ENCODE assay signal across 25 cellular contexts in the genomic region with DNA sequence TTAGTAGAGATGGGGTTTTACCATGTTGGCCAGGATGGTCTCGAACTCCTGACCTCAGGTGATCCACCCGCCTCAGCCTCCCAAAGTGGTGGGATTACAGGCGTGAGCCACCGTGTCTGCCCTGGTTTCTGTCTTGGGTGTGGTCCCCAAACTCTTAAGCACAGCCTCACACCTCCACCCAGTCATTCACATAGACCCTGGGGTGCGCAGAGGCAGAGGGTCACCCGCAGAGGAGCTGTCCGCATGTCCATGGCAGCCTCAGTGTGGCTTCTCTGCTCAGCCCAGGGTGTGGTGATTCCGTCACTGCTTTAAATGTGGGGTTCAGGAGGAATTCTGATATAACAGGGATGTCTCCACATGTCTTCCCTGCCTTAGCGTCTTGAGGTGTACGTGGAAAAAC. TPM values are rescaled to one million over a fixed set of nuclear protein-coding genes. Genes with fewer than 3 reads are reported as not detected.
"Had no signal": no experiment of that assay in that cellular context is flagged by ENCODE, and none has a peak within 500 bp of the region (broad histone marks: within the 10 kb centered on the region; RNA-seq: fewer than 3 reads in every experiment).

No MANE protein-coding gene starts in this region.

- ATAC-seq: activated CD4-positive, alpha-beta T cell treated with anti-CD3 and anti-CD28 coated beads for 36 hours; activated CD8-positive, alpha-beta memory T cell treated with anti-CD3 and anti-CD28 coated beads, Interleukin-2, amount 10 ng/mL, durations not matched to agents 7 days and 5 days; activated CD8-positive, alpha-beta T cell treated with anti-CD3 and anti-CD28 coated beads, Interleukin-2, amount 10 ng/mL, durations not matched to agents 7 days and 5 days; activated naive CD4-positive, alpha-beta T cell treated with anti-CD3 and anti-CD28 coated beads, Interleukin-2, amount 50 U/mL, for 72 hours; activated T-cell treated with anti-CD3 and anti-CD28 coated beads, Interleukin-2, amount 50 U/mL, for 72 hours; esophagus mucosa had no signal

- H3K4me3 ChIP-seq: ascending aorta, breast epithelium, cardiac muscle cell, colonic mucosa, dorsolateral prefrontal cortex had no signal

- DNase-seq: activated CD4-positive, alpha-beta memory T cell treated with anti-CD3 and anti-CD28 coated beads for 36 hours; activated CD4-positive, alpha-beta T cell treated with anti-CD3 and anti-CD28 coated beads for 36 hours; activated CD4-positive, alpha-beta T cell treated with anti-CD3 and anti-CD28 coated beads, Interleukin-2, amount 10 ng/mL, durations not matched to agents 24 days and 14 days; activated CD4-positive, CD25-positive, alpha-beta regulatory T cell; activated CD4-positive, CD25-positive, alpha-beta regulatory T cell treated with anti-CD3 and anti-CD28 coated beads, Interleukin-2, amount 50 U/mL, for 72 hours; activated CD8-positive, alpha-beta memory T cell treated with anti-CD3 and anti-CD28 coated beads, Interleukin-2, amount 10 ng/mL, durations not matched to agents 7 days and 5 days; activated CD8-positive, alpha-beta memory T cell treated with anti-CD3 and anti-CD28 coated beads, Interleukin-2, amount 50 U/mL, for 4 hours; activated CD8-positive, alpha-beta T cell treated with anti-CD3 and anti-CD28 coated beads, Interleukin-2, amount 10 ng/mL, durations not matched to agents 7 days and 5 days; activated naive CD4-positive, alpha-beta T cell treated with anti-CD3 and anti-CD28 coated beads for 36 hours; activated naive CD8-positive, alpha-beta T cell treated with anti-CD3 and anti-CD28 coated beads, Interleukin-2, amount 10 ng/mL, durations not matched to agents 7 days and 5 days; activated T-cell treated with anti-CD3 and anti-CD28 coated beads, Interleukin-2, amount 50 U/mL, for 24 hours; activated T-cell treated with anti-CD3 and anti-CD28 coated beads, Interleukin-2, amount 50 U/mL, for 72 hours; central memory CD4-positive, alpha-beta T cell; cerebellar nuclear complex; colonic mucosa; effector memory CD4-positive, alpha-beta T cell; endodermal cell; foreskin fibroblast; T-helper 2 cell had no signal

- H3K27me3 ChIP-seq: ascending aorta, breast epithelium, cardiac muscle cell, colonic mucosa, dorsolateral prefrontal cortex had no signal

- H3K27ac ChIP-seq: ascending aorta, breast epithelium, cardiac muscle cell, colonic mucosa, dorsolateral prefrontal cortex had no signal

- H3K36me3 ChIP-seq: ascending aorta, breast epithelium, cardiac muscle cell, colonic mucosa had no signal

- H3K9me3 ChIP-seq: colonic mucosa had no signal

- H3K4me1 ChIP-seq: ascending aorta, breast epithelium, colonic mucosa had no signal

RNA-seq across cellular contexts. Expression of a gene that starts 48.5 kb away (rescaled TPM):
- total RNA-seq: activated CD4-positive, alpha-beta T cell treated with anti-CD3 and anti-CD28 coated beads for 36 hours; activated CD8-positive, alpha-beta T cell treated with anti-CD3 and anti-CD28 coated beads, Interleukin-2, amount 10 ng/mL, durations not matched to agents 7 days and 5 days had no signal
